In the genomic region with DNA sequence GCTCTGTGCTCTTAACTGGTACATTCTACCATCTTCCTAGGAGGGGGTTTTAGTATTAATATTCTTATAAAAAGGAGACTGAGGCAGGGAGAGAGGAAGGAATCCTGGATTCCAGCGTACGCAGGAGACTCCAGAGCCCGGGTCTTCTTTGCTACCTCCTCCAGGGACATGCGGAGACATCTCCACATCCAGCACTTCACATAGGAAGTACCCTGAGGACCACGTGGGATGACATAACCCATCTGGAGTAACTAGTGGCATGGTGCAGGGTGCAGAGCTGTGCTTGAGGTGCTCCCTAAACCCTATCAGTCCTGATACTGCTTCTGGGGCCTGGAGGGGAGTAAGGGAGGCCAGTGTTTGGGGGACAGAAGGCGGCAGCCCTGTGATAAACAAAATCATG, we compare ENCODE assay signal across 16 cellular contexts. TPM values are rescaled to one million over a fixed set of nuclear protein-coding genes. Genes with fewer than 3 reads are reported as not detected.
DNase-seq lines count a peak whose midpoint lies in the region; ATAC-seq and TF ChIP-seq lines count a peak whose summit lies in the region.
"Had no signal": no experiment of that assay in that cellular context is flagged by ENCODE, and none has a peak within 500 bp of the region (broad histone marks: within the 10 kb centered on the region; RNA-seq: fewer than 3 reads in every experiment).

No MANE protein-coding gene starts in this region.

- H3K9me3 ChIP-seq in sigmoid colon: no peaks in the 10 kb centered on the region
- H3K9me3 ChIP-seq: A549 had no signal

- POLR2A ChIA-PET in WTC11 (lab: Charles Lee): interaction anchor here (0.6 to 1.6 kb wide), 2 partner anchors 14 to 36 kb away, joined by 6 read pairs; no protein-coding TSS in a partner anchor
- POLR2A ChIA-PET in activated CD4-positive, alpha-beta T cell treated with anti-CD3 and anti-CD28 coated beads, Interleukin-2, amount 10 ng/mL, durations not matched to agents 7 days and 5 days (lab: Charles Lee): no interaction called here

- H3K27ac Mint-ChIP-seq in activated naive CD4-positive, alpha-beta T cell treated with anti-CD3 and anti-CD28 coated beads, Interleukin-2, amount 50 U/mL, for 72 hours: peak overlapping the region; percentile 54 to 66
- H3K27ac Mint-ChIP-seq in WTC11: peak overlapping the region; percentile 96
- peak overlapping the region; percentile 73 for H3K27ac Mint-ChIP-seq in glutamatergic neuron (ENCODE audit: unreplicated experiment)
- no peak overlapping the region for H3K27ac Mint-ChIP-seq in activated CD4-positive, alpha-beta T cell treated with anti-CD3 and anti-CD28 coated beads, Interleukin-2, amount 10 ng/mL, durations not matched to agents 7 days and 5 days
- peak overlapping the region in 1 of 2 donors; percentile 5 for H3K27ac Mint-ChIP-seq in stimulated activated naive CD8-positive, alpha-beta T cell treated with anti-CD3 and anti-CD28 coated beads, Interleukin-15, amount 100 ng/mL, for 72 hours

- 77 to 82% methylated on average over 6 of the region's 6 CpGs for WGBS in sigmoid colon, 2 donors

- H3K4me1 Mint-ChIP-seq in WTC11 (peaks cover 37% of the 10 kb centered on the region), glutamatergic neuron (ENCODE audit: low read depth, unreplicated experiment) (peaks cover 22% of the 10 kb centered on the region)
- H3K4me1 Mint-ChIP-seq in activated CD4-positive, alpha-beta T cell treated with anti-CD3 and anti-CD28 coated beads, Interleukin-2, amount 10 ng/mL, durations not matched to agents 7 days and 5 days: peaks cover 13% of the 10 kb centered on the region
- peaks cover 12% of the 10 kb centered on the region for H3K4me1 Mint-ChIP-seq in stimulated activated naive CD8-positive, alpha-beta T cell treated with anti-CD3 and anti-CD28 coated beads, Interleukin-15, amount 100 ng/mL, for 72 hours

- DNase-seq in activated naive CD4-positive, alpha-beta T cell treated with anti-CD3 and anti-CD28 coated beads, Interleukin-2, amount 50 U/mL, for 72 hours (ENCODE audit: low spot score in 2 of 2): no peak
- DNase-seq in activated naive CD4-positive, alpha-beta T cell treated with anti-CD3 and anti-CD28 coated beads, Interleukin-2, amount 50 U/mL, for 16 hours: no peak
- no peak for DNase-seq in WTC11 (ENCODE audit: low spot score)
- DNase-seq in glutamatergic neuron: no peak
- no peak for DNase-seq in sigmoid colon
- no peak for DNase-seq in activated CD4-positive, alpha-beta T cell treated with anti-CD3 and anti-CD28 coated beads, Interleukin-2, amount 10 ng/mL, durations not matched to agents 7 days and 5 days
- no peak for DNase-seq in stimulated activated naive CD8-positive, alpha-beta T cell treated with anti-CD3 and anti-CD28 coated beads, Interleukin-15, amount 100 ng/mL, for 72 hours
- DNase-seq in NCI-H510A (lab: John Stamatoyannopoulos, UW): no peak
- DNase-seq: DMS153, H7, MV-4-11, NCI-H1417, NCI-H345, SHP77 treated with DMSO at 0.1 percent for 48 hours had no signal

- no peak for TF ChIP-seq CTCF in WTC11 (IDR thresholded peaks at IDR 0.05)
- no peak for TF ChIP-seq CTCF in glutamatergic neuron (IDR thresholded peaks at IDR 0.05; ENCODE audit: partially characterized antibody, unreplicated experiment)
- TF ChIP-seq CTCF in sigmoid colon (IDR thresholded peaks at IDR 0.05): no peak

- H3K36me3 Mint-ChIP-seq in activated naive CD4-positive, alpha-beta T cell treated with anti-CD3 and anti-CD28 coated beads, Interleukin-2, amount 50 U/mL, for 72 hours: peaks cover 5 to 6% of the 10 kb centered on the region in 2 donors
- peaks cover 22% of the 10 kb centered on the region for H3K36me3 Mint-ChIP-seq in WTC11
- H3K36me3 Mint-ChIP-seq in glutamatergic neuron (ENCODE audit: unreplicated experiment): peaks cover 11% of the 10 kb centered on the region
- H3K36me3 Mint-ChIP-seq in activated CD4-positive, alpha-beta T cell treated with anti-CD3 and anti-CD28 coated beads, Interleukin-2, amount 10 ng/mL, durations not matched to agents 7 days and 5 days (ENCODE audit: low read depth): peaks cover 8% of the 10 kb centered on the region

- no peaks in the 10 kb centered on the region for H3K27me3 Mint-ChIP-seq in WTC11 (ENCODE audit: low read depth)
- H3K27me3 Mint-ChIP-seq in glutamatergic neuron (ENCODE audit: unreplicated experiment): peaks cover 3% of the 10 kb centered on the region
- no peaks in the 10 kb centered on the region for H3K27me3 Mint-ChIP-seq in activated CD4-positive, alpha-beta T cell treated with anti-CD3 and anti-CD28 coated beads, Interleukin-2, amount 10 ng/mL, durations not matched to agents 7 days and 5 days
- no peaks in the 10 kb centered on the region for H3K27me3 Mint-ChIP-seq in stimulated activated naive CD8-positive, alpha-beta T cell treated with anti-CD3 and anti-CD28 coated beads, Interleukin-15, amount 100 ng/mL, for 72 hours

- H3K4me3 Mint-ChIP-seq in WTC11: peak overlapping the region; percentile 32; the same call in 1 of the 2 replicates
- no peak overlapping the region for H3K4me3 Mint-ChIP-seq in glutamatergic neuron (ENCODE audit: unreplicated experiment)
- no peak overlapping the region for H3K4me3 Mint-ChIP-seq in activated CD4-positive, alpha-beta T cell treated with anti-CD3 and anti-CD28 coated beads, Interleukin-2, amount 10 ng/mL, durations not matched to agents 7 days and 5 days
- no peak overlapping the region for H3K4me3 Mint-ChIP-seq in stimulated activated naive CD8-positive, alpha-beta T cell treated with anti-CD3 and anti-CD28 coated beads, Interleukin-15, amount 100 ng/mL, for 72 hours

- no peak for ATAC-seq in activated naive CD4-positive, alpha-beta T cell treated with anti-CD3 and anti-CD28 coated beads, Interleukin-2, amount 50 U/mL, for 72 hours
- ATAC-seq in WTC11: peak; percentile 63
- no peak for ATAC-seq in stimulated activated naive CD8-positive, alpha-beta T cell treated with anti-CD3 and anti-CD28 coated beads, Interleukin-15, amount 100 ng/mL, for 72 hours
- ATAC-seq: A549 had no signal

- H3K9me3 Mint-ChIP-seq in activated naive CD4-positive, alpha-beta T cell treated with anti-CD3 and anti-CD28 coated beads, Interleukin-2, amount 50 U/mL, for 72 hours: peaks cover 7 to 8% of the 10 kb centered on the region in 2 donors
- peaks cover 13% of the 10 kb centered on the region for H3K9me3 Mint-ChIP-seq in WTC11
- H3K9me3 Mint-ChIP-seq in glutamatergic neuron (ENCODE audit: unreplicated experiment): peaks cover 9% of the 10 kb centered on the region
- H3K9me3 Mint-ChIP-seq in activated CD4-positive, alpha-beta T cell treated with anti-CD3 and anti-CD28 coated beads, Interleukin-2, amount 10 ng/mL, durations not matched to agents 7 days and 5 days: peaks cover 4% of the 10 kb centered on the region
- peaks cover 4% of the 10 kb centered on the region in 2 donors for H3K9me3 Mint-ChIP-seq in stimulated activated naive CD8-positive, alpha-beta T cell treated with anti-CD3 and anti-CD28 coated beads, Interleukin-15, amount 100 ng/mL, for 72 hours

- CTCF ChIA-PET in WTC11 (lab: Charles Lee): interaction anchor here (1.2 to 2.0 kb wide), 9 partner anchors 28 to 262 kb away, joined by 3 to 19 read pairs (median 7); a partner anchor contains a TSS
- CTCF ChIA-PET in activated CD4-positive, alpha-beta T cell treated with anti-CD3 and anti-CD28 coated beads, Interleukin-2, amount 10 ng/mL, durations not matched to agents 7 days and 5 days (lab: Charles Lee): interaction anchor here (0.7 kb wide), 1 partner anchor 95 kb away, joined by 3 read pairs; no protein-coding TSS in a partner anchor

- H3K27ac ChIP-seq in sigmoid colon: peak overlapping the region; percentile 32 to 65 (median 60)
- H3K27ac ChIP-seq: A549, C4-2B had no signal

- H3K4me1 ChIP-seq in sigmoid colon: peaks cover 0 to 21% (median 17%) of the 10 kb centered on the region in 4 donors
- H3K4me1 ChIP-seq: A549 had no signal

- TF ChIP-seq EP300 in sigmoid colon (IDR thresholded peaks at IDR 0.05): no peak

- peaks cover 0 to 11% (median under 1%) of the 10 kb centered on the region in 4 donors for H3K36me3 ChIP-seq in sigmoid colon

- no peak for TF ChIP-seq POLR2A in sigmoid colon (IDR thresholded peaks at IDR 0.05)

- H3K4me3 ChIP-seq in sigmoid colon: no peak overlapping the region
- H3K4me3 ChIP-seq: A549 had no signal

- intact Hi-C loops in sigmoid colon (cut with DNase I): no loop called here

- no peaks in the 10 kb centered on the region for H3K27me3 ChIP-seq in sigmoid colon

TF ChIP-seq in WTC11, 78 proteins besides CTCF, POLR2A, EP300 and RAD21 (continues in another document):
- TF ChIP-seq, protein P1, sequence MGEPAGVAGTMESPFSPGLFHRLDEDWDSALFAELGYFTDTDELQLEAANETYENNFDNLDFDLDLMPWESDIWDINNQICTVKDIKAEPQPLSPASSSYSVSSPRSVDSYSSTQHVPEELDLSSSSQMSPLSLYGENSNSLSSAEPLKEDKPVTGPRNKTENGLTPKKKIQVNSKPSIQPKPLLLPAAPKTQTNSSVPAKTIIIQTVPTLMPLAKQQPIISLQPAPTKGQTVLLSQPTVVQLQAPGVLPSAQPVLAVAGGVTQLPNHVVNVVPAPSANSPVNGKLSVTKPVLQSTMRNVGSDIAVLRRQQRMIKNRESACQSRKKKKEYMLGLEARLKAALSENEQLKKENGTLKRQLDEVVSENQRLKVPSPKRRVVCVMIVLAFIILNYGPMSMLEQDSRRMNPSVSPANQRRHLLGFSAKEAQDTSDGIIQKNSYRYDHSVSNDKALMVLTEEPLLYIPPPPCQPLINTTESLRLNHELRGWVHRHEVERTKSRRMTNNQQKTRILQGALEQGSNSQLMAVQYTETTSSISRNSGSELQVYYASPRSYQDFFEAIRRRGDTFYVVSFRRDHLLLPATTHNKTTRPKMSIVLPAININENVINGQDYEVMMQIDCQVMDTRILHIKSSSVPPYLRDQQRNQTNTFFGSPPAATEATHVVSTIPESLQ (CRISPR knock-in tag; IDR thresholded peaks at IDR 0.05): no peak
- TF ChIP-seq GABPB1 (CRISPR knock-in tag; IDR thresholded peaks at IDR 0.05): no peak

RNA-seq across cellular contexts. Expression of a gene that starts 29.8 kb away (rescaled TPM):
- 10 to 100 TPM in 1 of 2 donors, 1 to 10 TPM in 1; 7.3 to 10.8 TPM for total RNA-seq in activated naive CD4-positive, alpha-beta T cell treated with anti-CD3 and anti-CD28 coated beads, Interleukin-2, amount 50 U/mL, for 72 hours
- 36.0 to 38.5 TPM (median 37.7 TPM) in 3 replicates for total RNA-seq in WTC11 (2021)
- 20.6 TPM for total RNA-seq in glutamatergic neuron (ENCODE audit: unreplicated experiment)
- 10 to 100 TPM; 12.8 to 20.5 (median 17.9) TPM for total RNA-seq in sigmoid colon
- polyA plus RNA-seq in sigmoid colon: 10 to 100 TPM in 2 of 3 donors, 1 to 10 TPM in 1; 5.4 to 12.7 (median 10.1) TPM
- 10 to 100 TPM; 23.8 to 25.4 TPM for total RNA-seq in activated CD4-positive, alpha-beta T cell treated with anti-CD3 and anti-CD28 coated beads, Interleukin-2, amount 10 ng/mL, durations not matched to agents 7 days and 5 days

RNA-seq across cellular contexts. Expression of a gene that starts 56.9 kb away (rescaled TPM):
- total RNA-seq in activated naive CD4-positive, alpha-beta T cell treated with anti-CD3 and anti-CD28 coated beads, Interleukin-2, amount 50 U/mL, for 72 hours: under 1 TPM; 0.45 to 0.71 TPM
- 18.3 to 19.1 TPM (median 18.9 TPM) in 3 replicates for total RNA-seq in WTC11 (2021)
- total RNA-seq in glutamatergic neuron (ENCODE audit: unreplicated experiment): 50.8 TPM
- total RNA-seq in sigmoid colon: 10 to 100 TPM in 3 of 4 donors, 1 to 10 TPM in 1; 2.2 to 21.3 (median 16.9) TPM
- 1 to 10 TPM; 2.4 to 3.7 (median 3.2) TPM for polyA plus RNA-seq in sigmoid colon
- total RNA-seq in activated CD4-positive, alpha-beta T cell treated with anti-CD3 and anti-CD28 coated beads, Interleukin-2, amount 10 ng/mL, durations not matched to agents 7 days and 5 days: 1 to 10 TPM; 2.7 to 3.7 TPM
